In the genomic region with DNA sequence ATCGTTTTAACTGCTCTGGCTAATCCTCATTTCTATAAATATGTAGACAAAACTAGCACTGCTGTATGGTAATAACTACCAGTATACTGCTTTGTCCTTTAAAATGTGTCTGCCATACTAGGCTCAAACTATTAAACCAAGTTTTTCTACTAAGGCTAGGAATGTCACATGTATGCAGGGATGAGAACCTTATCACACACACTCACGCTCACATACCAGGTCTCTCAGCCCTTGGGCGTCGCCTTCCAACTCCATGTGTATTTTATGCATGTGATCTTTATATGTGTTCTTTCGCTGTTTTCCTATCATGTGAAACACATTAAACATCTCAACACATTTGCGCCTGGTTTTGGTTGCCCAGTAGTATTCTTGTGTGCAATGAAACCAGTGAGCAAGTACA, we compare ENCODE assay signal across 17 cellular contexts.
"Had no signal": no experiment of that assay in that cellular context is flagged by ENCODE, and none has a peak within 500 bp of the region (broad histone marks: within the 10 kb centered on the region; RNA-seq: fewer than 3 reads in every experiment).

No MANE protein-coding gene starts in this region.

- H3K4me1 ChIP-seq: body of pancreas, lower lobe of right lung had no signal

- H3K27me3 ChIP-seq: body of pancreas, gastrocnemius medialis, heart left ventricle, thyroid gland had no signal

- H3K4me3 Mint-ChIP-seq: activated CD8-positive, alpha-beta T cell treated with anti-CD3 and anti-CD28 coated beads for 36 hours; dendritic cell treated with granulocyte-macrophage colony-stimulating factor and Interleukin-4, amounts not matched to agents 40 ng/mL and 50 ng/mL, for 4 days; effector memory CD8-positive, alpha-beta T cell; stimulated activated naive B cell treated with anti-CD40 and anti-IgM and Interleukin-4, amounts not matched to agents 10 μg/mL and 1 μg/mL and 100 μg/mL, for 72 hours had no signal

- H3K27ac ChIP-seq: body of pancreas, epithelial cell of prostate, gastrocnemius medialis, heart left ventricle, lower lobe of right lung, thyroid gland had no signal

- H3K27me3 Mint-ChIP-seq: activated CD8-positive, alpha-beta T cell treated with anti-CD3 and anti-CD28 coated beads for 36 hours; dendritic cell treated with granulocyte-macrophage colony-stimulating factor and Interleukin-4, amounts not matched to agents 40 ng/mL and 50 ng/mL, for 4 days; effector memory CD8-positive, alpha-beta T cell; stimulated activated naive B cell treated with anti-CD40 and anti-IgM and Interleukin-4, amounts not matched to agents 10 μg/mL and 1 μg/mL and 100 μg/mL, for 72 hours had no signal

- FAIRE-seq: urothelium cell line had no signal

- H3K9me3 ChIP-seq: body of pancreas, gastrocnemius medialis, lower lobe of right lung, thyroid gland had no signal

- H3K36me3 ChIP-seq: thyroid gland had no signal

- DNase-seq: activated CD8-positive, alpha-beta memory T cell treated with anti-CD3 and anti-CD28 coated beads, Interleukin-2, amount 50 U/mL, for 4 hours; activated CD8-positive, alpha-beta T cell treated with anti-CD3 and anti-CD28 coated beads for 36 hours; activated gamma-delta T cell; activated T-cell treated with anti-CD3 and anti-CD28 coated beads, Interleukin-2, amount 50 U/mL, for 48 hours; body of pancreas; effector memory CD8-positive, alpha-beta T cell; gastrocnemius medialis; heart left ventricle; left cardiac atrium; lower lobe of right lung; stimulated activated CD4-positive, alpha-beta T cell treated with anti-CD3 and anti-CD28 coated beads, Interleukin-4, amount 100 ng/mL, for 1 hour; stimulated activated naive B cell treated with anti-CD40 and anti-IgM and Interleukin-4, amounts not matched to agents 10 μg/mL and 1 μg/mL and 100 μg/mL, for 72 hours; thyroid gland had no signal

- H3K27ac Mint-ChIP-seq: activated CD8-positive, alpha-beta T cell treated with anti-CD3 and anti-CD28 coated beads for 36 hours; activated naive CD4-positive, alpha-beta T cell treated with anti-CD3 and anti-CD28 coated beads, Interleukin-2, amount 50 U/mL, for 72 hours; dendritic cell treated with granulocyte-macrophage colony-stimulating factor and Interleukin-4, amounts not matched to agents 40 ng/mL and 50 ng/mL, for 4 days had no signal

- ATAC-seq: activated CD8-positive, alpha-beta T cell treated with anti-CD3 and anti-CD28 coated beads for 36 hours; activated naive CD4-positive, alpha-beta T cell treated with anti-CD3 and anti-CD28 coated beads, Interleukin-2, amount 50 U/mL, for 72 hours; body of pancreas; effector memory CD8-positive, alpha-beta T cell; gastrocnemius medialis; left cardiac atrium; lower lobe of right lung had no signal

- H3K4me3 ChIP-seq: body of pancreas, gastrocnemius medialis, heart left ventricle, lower lobe of right lung, thyroid gland had no signal
